In the genomic region with DNA sequence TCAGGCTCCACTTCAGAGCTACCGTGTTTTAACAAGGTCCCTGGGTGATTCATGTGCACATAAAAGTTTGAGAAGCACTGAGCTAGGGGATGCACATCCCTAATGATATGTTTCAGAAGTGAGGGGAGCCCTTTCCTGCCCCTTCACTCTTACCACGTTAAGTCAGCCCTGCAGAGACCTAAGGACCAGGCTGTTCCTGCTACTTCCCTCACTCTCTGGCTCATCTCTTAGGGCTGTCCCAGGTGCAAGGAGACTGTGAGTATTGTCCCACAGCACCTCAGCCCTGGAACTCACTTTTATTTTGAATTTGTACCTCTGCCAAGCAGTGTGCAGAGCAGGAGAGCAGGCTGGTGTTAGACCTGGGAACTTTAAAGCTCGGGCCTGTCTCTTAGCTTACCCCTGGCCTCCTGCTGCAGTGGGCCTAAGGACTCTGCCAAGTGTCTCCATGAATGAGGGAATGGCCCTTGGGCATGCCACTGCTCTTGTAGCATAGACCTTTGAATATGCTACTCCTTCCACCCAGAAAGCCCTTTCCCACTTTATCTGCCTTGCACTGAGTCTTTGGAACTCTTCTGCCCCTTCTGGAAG, we compare ENCODE assay signal across 18 cellular contexts. TPM values are rescaled to one million over a fixed set of nuclear protein-coding genes. Genes with fewer than 3 reads are reported as not detected.
DNase-seq lines count a peak whose midpoint lies in the region; ATAC-seq, FAIRE-seq and TF ChIP-seq lines count a peak whose summit lies in the region.
"Had no signal": no experiment of that assay in that cellular context is flagged by ENCODE, and none has a peak within 500 bp of the region (broad histone marks: within the 10 kb centered on the region; RNA-seq: fewer than 3 reads in every experiment).

No MANE protein-coding gene starts in this region.

- H2AFZ ChIP-seq in OCI-LY7 (ENCODE audit: low read length) (peak overlapping the region; percentile 23; the same call in 1 of the 2 replicates), H1 (ENCODE audit: low read length) (no peak overlapping the region)

- no peak overlapping the region for H3K9ac ChIP-seq in H1 (replicated peaks in 1 of 4; ENCODE audit: extremely low read depth in 1 of 4, low read depth in 3 of 4, low read length in 3 of 4)
- H3K9ac ChIP-seq: KMS-11 had no signal

- H3K4me1 ChIP-seq in HEK293 (ENCODE audit: control insufficient read depth, insufficient read depth, low read length): no peaks in the 10 kb centered on the region
- H3K4me1 ChIP-seq in OCI-LY7 (ENCODE audit: insufficient read depth, low read length, poor library complexity, severe bottlenecking): no peaks in the 10 kb centered on the region
- peaks cover 0 to 4% (median under 1%) of the 10 kb centered on the region in 4 experiments; a peak in 2 of 7 replicates for H3K4me1 ChIP-seq in H1 (replicated peaks in 1 of 4; ENCODE audit: control insufficient read depth in 3 of 4, insufficient read depth in 4 of 4, low read length in 3 of 4)
- no peaks in the 10 kb centered on the region for H3K4me1 ChIP-seq in SJCRH30

- no peaks in the 10 kb centered on the region for H3K79me1 ChIP-seq in H1 (ENCODE audit: low read depth, low read length)

- H2BK5ac ChIP-seq in H1 (ENCODE audit: low read depth, low read length): no peak overlapping the region

- no peak overlapping the region for H3K18ac ChIP-seq in H1 (ENCODE audit: extremely low read depth, low read length)

- 88% methylated on average over 3 of the region's 3 CpGs; no CpG with 5 or more reads in 1 of the 2 experiments for WGBS in H1 (ENCODE audit: extremely low coverage in 1 of 2, insufficient coverage in 1 of 2, insufficient read length in 1 of 2, insufficient replicate concordance in 2 of 2, low coverage in 1 of 2, low lambda C conversion rate in 2 of 2, missing lambda C conversion rate in 1 of 2), 2 experiments

- H4K5ac ChIP-seq in H1 (ENCODE audit: insufficient read length, low read depth, low read length): no peak overlapping the region

- TF ChIP-seq POLR2A in H1 (IDR thresholded peaks at IDR 0.05; ENCODE audit: control extremely low read depth in 1 of 2, low read depth in 2 of 2, low read length in 2 of 2): no peak
- TF ChIP-seq POLR2A in GM18505 (IDR thresholded peaks at IDR 0.05; ENCODE audit: borderline replicate concordance, extremely low read depth, insufficient read depth, insufficient read length): no peak

- FAIRE-seq in H1 (lab: Jason Lieb, UNC): no peak
- FAIRE-seq: D721Med had no signal

- H2BK15ac ChIP-seq in H1 (ENCODE audit: low read length): no peak overlapping the region

- POLR2A ChIA-PET in HEK293 (lab: Yijun Ruan, JAX) (no interaction called here), OCI-LY7 (lab: Charles Lee) (interaction anchor here (0.9 kb wide), 1 partner anchor 49 kb away, joined by 3 read pairs; no protein-coding TSS in a partner anchor), H1 (lab: Charles Lee; ENCODE audit: partially characterized antibody) (interaction anchor here (1.2 kb wide), 1 partner anchor 167 kb away, joined by 3 read pairs; no protein-coding TSS in a partner anchor)

- no peaks in the 10 kb centered on the region; a peak in 1 of 3 replicates for H3K36me3 ChIP-seq in HEK293 (ENCODE audit: control insufficient read depth in 2 of 2, insufficient read depth in 1 of 2, low read length in 2 of 2)
- H3K36me3 ChIP-seq in OCI-LY7 (ENCODE audit: insufficient read depth, low read length): no peaks in the 10 kb centered on the region
- H3K36me3 ChIP-seq in H1 (ENCODE audit: control insufficient read depth in 2 of 4, insufficient read depth in 4 of 4, low read length in 3 of 4): no peaks in the 10 kb centered on the region
- no peaks in the 10 kb centered on the region for H3K36me3 ChIP-seq in SJCRH30

- no peak for TF ChIP-seq RAD21 in H1 (IDR thresholded peaks at IDR 0.05 in 1 of 2, conservative IDR thresholded peaks at IDR 0.05 in 1 of 2; ENCODE audit: low read depth in 2 of 2, low read length in 2 of 2)

- ATAC-seq in GM18505 (IDR thresholded peaks at IDR 0.05; ENCODE audit: unreplicated experiment) (no peak), HG02885 (IDR thresholded peaks at IDR 0.05; ENCODE audit: poor library complexity, unreplicated experiment) (no peak)
- ATAC-seq: CD8-positive, alpha-beta T cell had no signal

- H3K27ac ChIP-seq in HEK293 (ENCODE audit: extremely low read depth, low read depth, low read length) (no peak overlapping the region), OCI-LY7 (ENCODE audit: low read depth, low read length, poor library complexity, severe bottlenecking) (no peak overlapping the region), H1 (ENCODE audit: low read depth, low read length) (no peak overlapping the region), SJCRH30 (no peak overlapping the region)
- H3K27ac ChIP-seq: KMS-11 had no signal

- H3K23me2 ChIP-seq in H1 (ENCODE audit: low read depth, low read length): no peaks in the 10 kb centered on the region

- no peak overlapping the region for H3K23ac ChIP-seq in H1 (ENCODE audit: insufficient read length)

- H3K4me3 ChIP-seq in HEK293 (ENCODE audit: low read depth, low read length) (no peak overlapping the region), OCI-LY7 (ENCODE audit: low read depth, low read length, poor library complexity, severe bottlenecking) (no peak overlapping the region), H1 (ENCODE audit: extremely low read depth in 1 of 4, insufficient read depth in 2 of 4, low read depth in 3 of 4, low read length in 4 of 4) (no peak overlapping the region), SJCRH30 (no peak overlapping the region)

- peak overlapping the region; percentile 26; the same call in 1 of the 2 replicates for H2AK5ac ChIP-seq in H1 (ENCODE audit: low read depth, low read length)

- no peak overlapping the region for H2BK12ac ChIP-seq in H1 (ENCODE audit: low read depth, low read length)

- TF ChIP-seq EP300 in H1 (IDR thresholded peaks at IDR 0.05; ENCODE audit: borderline replicate concordance in 1 of 2, low read depth in 2 of 2, low read length in 2 of 2): no peak

- H4K91ac ChIP-seq in H1 (replicated peaks; ENCODE audit: insufficient read length, low read length): no peak overlapping the region

- H3K9me2 ChIP-seq in OCI-LY7 (ENCODE audit: insufficient read depth, low read length): no peaks in the 10 kb centered on the region

- no peaks in the 10 kb centered on the region for H3K9me3 ChIP-seq in HEK293 (ENCODE audit: control insufficient read depth, insufficient read depth, low read depth, low read length)
- no peaks in the 10 kb centered on the region for H3K9me3 ChIP-seq in OCI-LY7 (ENCODE audit: low read length)
- no peaks in the 10 kb centered on the region for H3K9me3 ChIP-seq in H1 (ENCODE audit: insufficient read depth in 2 of 2, low read depth in 1 of 2, low read length in 1 of 2)
- no peaks in the 10 kb centered on the region for H3K9me3 ChIP-seq in SJCRH30 (replicated peaks)

- no peak overlapping the region for H3K4ac ChIP-seq in H1 (replicated peaks; ENCODE audit: insufficient read length, low read depth, low read length)

- H3K79me2 ChIP-seq in OCI-LY7 (ENCODE audit: insufficient read depth, low read depth, low read length) (no peaks in the 10 kb centered on the region), H1 (ENCODE audit: control insufficient read depth in 1 of 2, insufficient read depth in 2 of 2, low read length in 2 of 2) (no peaks in the 10 kb centered on the region)

- DNase-seq in OCI-LY7 (ENCODE audit: low spot score): no peak
- DNase-seq in H1 (ENCODE audit: low read depth in 1 of 2, low spot score in 2 of 2): no peak
- DNase-seq in posterior vena cava (ENCODE audit: low spot score): peak; percentile 17
- no peak for DNase-seq in stimulated activated CD4-positive, alpha-beta T cell treated with anti-CD3 and anti-CD28 coated beads, Interleukin-2, amount 100 ng/mL, for 48 hours
- no peak for DNase-seq in SJCRH30
- DNase-seq: CD8-positive, alpha-beta T cell; COR-L47; DMS153; DND-41; GDM1 had no signal

- H3K56ac ChIP-seq in H1 (replicated peaks; ENCODE audit: insufficient read length, low read depth, low read length): no peak overlapping the region

- no peak overlapping the region for H2BK120ac ChIP-seq in H1 (replicated peaks; ENCODE audit: low read depth, low read length)

- no peak overlapping the region; the same call in 1 of the 2 replicates for H4K8ac ChIP-seq in H1 (ENCODE audit: extremely low read depth, insufficient read depth, low read length)

- CTCF ChIA-PET in HEK293 (lab: Yijun Ruan, JAX) (interaction anchor here (0.5 to 2.4 kb wide), 3 partner anchors 16 to 127 kb away, joined by 3 to 8 read pairs (median 3); no protein-coding TSS in a partner anchor), OCI-LY7 (lab: Charles Lee; ENCODE audit: unreplicated experiment) (no interaction called here), H1 (lab: Charles Lee; ENCODE audit: partially characterized antibody) (interaction anchor here (0.7 to 5.8 kb wide), 13 partner anchors 15 to 176 kb away, joined by 3 to 33 read pairs (median 4); a partner anchor contains a TSS)

- no TSS peak for BruUV-seq in OCI-LY7 (replicated peaks; lab: Mats Ljungman, UMichigan)

- H2BK20ac ChIP-seq in H1 (ENCODE audit: low read length): no peak overlapping the region

- intact Hi-C loops in OCI-LY7 (cut with micrococcal nuclease; ENCODE audit: unreplicated experiment) (no loop called here), posterior vena cava (cut with DNase I) (loop anchor here (5.0 kb wide), 1 partner anchor 127 kb away; no protein-coding TSS in a partner anchor)

- H4K20me1 ChIP-seq in OCI-LY7 (ENCODE audit: insufficient read depth, low read length) (no peaks in the 10 kb centered on the region), H1 (replicated peaks in 1 of 2; ENCODE audit: control insufficient read depth in 1 of 2, insufficient read depth in 2 of 2, low read length in 2 of 2) (no peaks in the 10 kb centered on the region)

- H3K4me2 ChIP-seq in OCI-LY7 (ENCODE audit: low read length) (no peak overlapping the region), H1 (ENCODE audit: insufficient read depth in 1 of 2, low read depth in 2 of 2, low read length in 2 of 2) (no peak overlapping the region)
- H3K4me2 ChIP-seq: KMS-11 had no signal

- no peak for TF ChIP-seq CTCF in HEK293 (tag by site-specific recombination; IDR thresholded peaks at IDR 0.05)
- no peak for TF ChIP-seq CTCF in OCI-LY7 (conservative IDR thresholded peaks at IDR 0.05; ENCODE audit: low read length)
- TF ChIP-seq CTCF in H1 (IDR thresholded peaks at IDR 0.05; ENCODE audit: control extremely low read depth in 1 of 3, insufficient read depth in 1 of 3, low read depth in 1 of 3, low read length in 3 of 3): no peak

- H3K27me3 ChIP-seq in H1 (replicated peaks in 1 of 4; ENCODE audit: control insufficient read depth in 3 of 4, extremely low read depth in 1 of 4, insufficient read depth in 3 of 4, low read length in 3 of 4): no peaks in the 10 kb centered on the region
- H3K27me3 ChIP-seq in SJCRH30: no peaks in the 10 kb centered on the region

- H3K14ac ChIP-seq in H1 (ENCODE audit: insufficient read length): no peak overlapping the region

RNA-seq across cellular contexts. Expression of a gene that starts 11.0 kb away (rescaled TPM):
- total RNA-seq in OCI-LY7 (2014; rRNA removed; shearing (Covaris generic)): 19.3 and 23.1 TPM in 2 replicates
- total RNA-seq in OCI-LY7 (2022) (40.9 and 43.6 TPM in 2 replicates), posterior vena cava (10 to 100 TPM; 35.1 to 43.8 TPM)
- 3.8 and 5.1 TPM in 2 replicates for total RNA-seq in H1 (2021; fragmentation: NEBNext Ultra II Directional; extraction: Animal tissue kit (Norgen Biotek cat#: 25700))
- polyA plus RNA-seq in H1 (2011; rRNA removed): 2.9 and 3.0 TPM in 2 replicates
- 2.6 TPM for polyA plus RNA-seq in H1 (2011; cell fraction: cytosol; rRNA removed)
- polyA plus RNA-seq in H1 (2011; cell fraction: nucleus; rRNA removed): 6.3 TPM
- polyA plus RNA-seq in H1 (2012, experiment 1 of 2): 3.2 to 5.3 TPM (median 4.4 TPM) in 4 replicates
- polyA plus RNA-seq in H1 (2012, experiment 2 of 2): 3.6 TPM
- 2.8 TPM for polyA plus RNA-seq in H1 (2013, experiment 1 of 2)
- 3.2 TPM for polyA plus RNA-seq in H1 (2013, experiment 2 of 2)
- polyA minus RNA-seq in H1 (2011; rRNA and poly(A)+ RNA removed): 4.4 and 5.8 TPM in 2 replicates
- 4.8 TPM for polyA minus RNA-seq in H1 (2011; cell fraction: cytosol; rRNA and poly(A)+ RNA removed)
- polyA minus RNA-seq in H1 (2011; cell fraction: nucleus; rRNA and poly(A)+ RNA removed): 5.9 TPM
- 5.2 and 5.9 TPM in 2 replicates for total RNA-seq in SJCRH30 (2014; rRNA removed; shearing (Covaris generic))

RNA-seq across cellular contexts. Expression of a gene that starts 25.7 kb away (rescaled TPM):
- not detected in 2 replicates for total RNA-seq in OCI-LY7 (2014; rRNA removed; shearing (Covaris generic))
- total RNA-seq in OCI-LY7 (2022): not detected in 2 replicates
- total RNA-seq in H1 (2021; fragmentation: NEBNext Ultra II Directional; extraction: Animal tissue kit (Norgen Biotek cat#: 25700)): 2.8 and 2.9 TPM in 2 replicates
- 0.62 and 1.4 TPM in 2 replicates for polyA plus RNA-seq in H1 (2011; rRNA removed)
- polyA plus RNA-seq in H1 (2011; cell fraction: cytosol; rRNA removed): 0.93 TPM
- 2.1 TPM for polyA plus RNA-seq in H1 (2011; cell fraction: nucleus; rRNA removed)
- 2.0 to 2.3 TPM (median 2.1 TPM) in 4 replicates for polyA plus RNA-seq in H1 (2012, experiment 1 of 2)
- 1.7 TPM for polyA plus RNA-seq in H1 (2012, experiment 2 of 2)
- polyA plus RNA-seq in H1 (2013, experiment 1 of 2): 1.4 TPM
- polyA plus RNA-seq in H1 (2013, experiment 2 of 2): 1.2 TPM
- 1.8 and 2.2 TPM in 2 replicates for polyA minus RNA-seq in H1 (2011; rRNA and poly(A)+ RNA removed)
- polyA minus RNA-seq in H1 (2011; cell fraction: cytosol; rRNA and poly(A)+ RNA removed): 1.9 TPM
- polyA minus RNA-seq in H1 (2011; cell fraction: nucleus; rRNA and poly(A)+ RNA removed): 6.2 TPM
- not detected for total RNA-seq in posterior vena cava
- total RNA-seq in SJCRH30 (2014; rRNA removed; shearing (Covaris generic)): 0.06 and 0.25 TPM in 2 replicates
- total RNA-seq: CD8-positive, alpha-beta T cell had no signal
- polyA plus RNA-seq: BJ, CD14-positive monocyte, IgD-negative memory B cell had no signal
